ENCODE assay signal across 38 cellular contexts in genomic region chr5:176203086-176203485, GRCh38.
"Had no signal": no experiment of that assay in that cellular context is flagged by ENCODE, and none has a peak within 500 bp of the region (broad histone marks: within the 10 kb centered on the region; RNA-seq: fewer than 3 reads in every experiment).

No MANE protein-coding gene starts in this region.

- H3K4me1 ChIP-seq: adrenal gland, ascending aorta, breast epithelium had no signal

- H3K36me3 ChIP-seq: adrenal gland, ascending aorta, brain microvascular endothelial cell, breast epithelium, cardiac muscle cell had no signal

- H3K4me3 ChIP-seq: adrenal gland, ascending aorta, body of pancreas, breast epithelium, cardiac muscle cell had no signal

- H3K27ac ChIP-seq: adrenal gland, ascending aorta, body of pancreas, brain microvascular endothelial cell, breast epithelium, cardiac muscle cell had no signal

- H3K4me3 Mint-ChIP-seq: activated naive CD4-positive, alpha-beta T cell treated with anti-CD3 and anti-CD28 coated beads for 36 hours; activated naive CD4-positive, alpha-beta T cell treated with anti-CD3 and anti-CD28 coated beads, Interleukin-2, amount 10 ng/mL, durations not matched to agents 7 days and 5 days; activated naive CD4-positive, alpha-beta T cell treated with anti-CD3 and anti-CD28 coated beads, Interleukin-2, amount 50 U/mL, for 24 hours; activated naive CD8-positive, alpha-beta T cell; activated naive CD8-positive, alpha-beta T cell treated with anti-CD3 and anti-CD28 coated beads for 36 hours; activated naive CD8-positive, alpha-beta T cell treated with anti-CD3 and anti-CD28 coated beads, Interleukin-2, amount 10 ng/mL, durations not matched to agents 7 days and 5 days; activated naive CD8-positive, alpha-beta T cell treated with anti-CD3 and anti-CD28 coated beads, Interleukin-2, amount 50 U/mL, for 24 hours; activated T-cell treated with anti-CD3 and anti-CD28 coated beads, Interleukin-2, amount 50 U/mL, for 24 hours; activated T-cell treated with anti-CD3 and anti-CD28 coated beads, Interleukin-2, amount 50 U/mL, for 4 hours; activated T-cell treated with anti-CD3 and anti-CD28 coated beads, Interleukin-2, amount 50 U/mL, for 72 hours; activated T-helper 1 cell treated with anti-CD3 and anti-CD28 coated beads, Interleukin-12 subunit alpha, Interleukin-12 subunit beta, Interleukin-2, Interleukin-4 antibody, amounts not matched to agents 30 ng/mL and 10 ng/mL and 1 ng/mL, durations not matched to agents 14 hours and 24 hours and 36 hours; activated T-helper 17 cell treated with anti-CD3 and anti-CD28 coated beads, Interleukin-2, amount 50 U/mL, for 72 hours; brain; central memory CD8-positive, alpha-beta T cell had no signal

- H3K27ac Mint-ChIP-seq: activated naive CD4-positive, alpha-beta T cell treated with anti-CD3 and anti-CD28 coated beads for 36 hours; activated naive CD4-positive, alpha-beta T cell treated with anti-CD3 and anti-CD28 coated beads, Interleukin-2, amount 10 ng/mL, durations not matched to agents 7 days and 5 days; activated naive CD4-positive, alpha-beta T cell treated with anti-CD3 and anti-CD28 coated beads, Interleukin-2, amount 50 U/mL, for 24 hours; activated naive CD4-positive, alpha-beta T cell treated with anti-CD3 and anti-CD28 coated beads, Interleukin-2, amount 50 U/mL, for 72 hours; activated naive CD8-positive, alpha-beta T cell; activated naive CD8-positive, alpha-beta T cell treated with anti-CD3 and anti-CD28 coated beads for 36 hours; activated naive CD8-positive, alpha-beta T cell treated with anti-CD3 and anti-CD28 coated beads, Interleukin-2, amount 10 ng/mL, durations not matched to agents 7 days and 5 days; activated naive CD8-positive, alpha-beta T cell treated with anti-CD3 and anti-CD28 coated beads, Interleukin-2, amount 50 U/mL, for 24 hours; activated T-cell treated with anti-CD3 and anti-CD28 coated beads, Interleukin-2, amount 50 U/mL, for 24 hours; activated T-cell treated with anti-CD3 and anti-CD28 coated beads, Interleukin-2, amount 50 U/mL, for 72 hours; activated T-helper 1 cell treated with anti-CD3 and anti-CD28 coated beads, Interleukin-12 subunit alpha, Interleukin-12 subunit beta, Interleukin-2, Interleukin-4 antibody, amounts not matched to agents 30 ng/mL and 10 ng/mL and 1 ng/mL, durations not matched to agents 14 hours and 24 hours and 36 hours; activated T-helper 17 cell treated with anti-CD3 and anti-CD28 coated beads, Interleukin-2, amount 50 U/mL, for 72 hours; activated T-helper 2 cell treated with anti-CD3 and anti-CD28 coated beads, Interferon-gamma antibody, Interleukin-2, Interleukin-4, amounts not matched to agents 10 μg/mL and 5 μg/mL and 100 μg/mL, durations not matched to agents 14 hours and 24 hours and 36 hours; brain had no signal

- ATAC-seq: activated naive CD4-positive, alpha-beta T cell treated with anti-CD3 and anti-CD28 coated beads, Interleukin-2, amount 50 U/mL, for 72 hours; activated naive CD8-positive, alpha-beta T cell treated with anti-CD3 and anti-CD28 coated beads, Interleukin-2, amount 50 U/mL, for 24 hours; activated T-cell treated with anti-CD3 and anti-CD28 coated beads, Interleukin-2, amount 50 U/mL, for 4 hours; activated T-cell treated with anti-CD3 and anti-CD28 coated beads, Interleukin-2, amount 50 U/mL, for 72 hours; activated T-helper 17 cell treated with anti-CD3 and anti-CD28 coated beads, Interleukin-2, amount 50 U/mL, for 72 hours; body of pancreas had no signal

- H3K27me3 ChIP-seq: ascending aorta, body of pancreas had no signal

- H3K9me3 ChIP-seq: adrenal gland, ascending aorta, body of pancreas, breast epithelium had no signal

- DNase-seq: activated effector memory CD4-positive, alpha-beta T cell treated with anti-CD3 and anti-CD28 coated beads, Interleukin-2, amount 50 U/mL, for 16 hours; activated effector memory CD4-positive, alpha-beta T cell treated with Interleukin-2 at 50 U/mL for 16 hours; activated gamma-delta T cell; activated gamma-delta T cell treated with Interleukin-2 at 50 U/mL for 16 hours; activated naive CD4-positive, alpha-beta T cell; activated naive CD4-positive, alpha-beta T cell treated with anti-CD3 and anti-CD28 coated beads for 36 hours; activated naive CD4-positive, alpha-beta T cell treated with anti-CD3 and anti-CD28 coated beads, Interleukin-2, amount 10 ng/mL, durations not matched to agents 7 days and 5 days; activated naive CD4-positive, alpha-beta T cell treated with anti-CD3 and anti-CD28 coated beads, Interleukin-2, amount 50 U/mL, for 16 hours; activated naive CD4-positive, alpha-beta T cell treated with Interleukin-2 at 50 U/mL for 16 hours; activated naive CD8-positive, alpha-beta T cell treated with anti-CD3 and anti-CD28 coated beads for 36 hours; activated naive CD8-positive, alpha-beta T cell treated with anti-CD3 and anti-CD28 coated beads, Interleukin-2, amount 10 ng/mL, durations not matched to agents 7 days and 5 days; activated naive CD8-positive, alpha-beta T cell treated with anti-CD3 and anti-CD28 coated beads, Interleukin-2, amount 50 U/mL, for 24 hours; activated T-cell treated with anti-CD3 and anti-CD28 coated beads, Interleukin-2, amount 50 U/mL, for 1 hour; activated T-cell treated with anti-CD3 and anti-CD28 coated beads, Interleukin-2, amount 50 U/mL, for 24 hours; activated T-cell treated with anti-CD3 and anti-CD28 coated beads, Interleukin-2, amount 50 U/mL, for 4 hours; activated T-cell treated with anti-CD3 and anti-CD28 coated beads, Interleukin-2, amount 50 U/mL, for 48 hours; activated T-cell treated with anti-CD3 and anti-CD28 coated beads, Interleukin-2, amount 50 U/mL, for 72 hours; adrenal gland; amniotic stem cell; amygdala; anterior cingulate cortex; aorta; body of pancreas; brain microvascular endothelial cell; caudate nucleus; central memory CD4-positive, alpha-beta T cell; cerebellar nuclear complex had no signal

- H3K9me3 Mint-ChIP-seq: activated naive CD4-positive, alpha-beta T cell treated with anti-CD3 and anti-CD28 coated beads for 36 hours; activated naive CD4-positive, alpha-beta T cell treated with anti-CD3 and anti-CD28 coated beads, Interleukin-2, amount 10 ng/mL, durations not matched to agents 7 days and 5 days; activated naive CD4-positive, alpha-beta T cell treated with anti-CD3 and anti-CD28 coated beads, Interleukin-2, amount 50 U/mL, for 24 hours; activated naive CD4-positive, alpha-beta T cell treated with anti-CD3 and anti-CD28 coated beads, Interleukin-2, amount 50 U/mL, for 72 hours; activated naive CD8-positive, alpha-beta T cell treated with anti-CD3 and anti-CD28 coated beads for 36 hours; activated naive CD8-positive, alpha-beta T cell treated with anti-CD3 and anti-CD28 coated beads, Interleukin-2, amount 10 ng/mL, durations not matched to agents 7 days and 5 days; activated naive CD8-positive, alpha-beta T cell treated with anti-CD3 and anti-CD28 coated beads, Interleukin-2, amount 50 U/mL, for 24 hours; activated T-cell treated with anti-CD3 and anti-CD28 coated beads, Interleukin-2, amount 50 U/mL, for 24 hours; activated T-cell treated with anti-CD3 and anti-CD28 coated beads, Interleukin-2, amount 50 U/mL, for 4 hours; activated T-cell treated with anti-CD3 and anti-CD28 coated beads, Interleukin-2, amount 50 U/mL, for 72 hours; activated T-helper 1 cell treated with anti-CD3 and anti-CD28 coated beads, Interleukin-12 subunit alpha, Interleukin-12 subunit beta, Interleukin-2, Interleukin-4 antibody, amounts not matched to agents 30 ng/mL and 10 ng/mL and 1 ng/mL, durations not matched to agents 14 hours and 24 hours and 36 hours; activated T-helper 17 cell treated with anti-CD3 and anti-CD28 coated beads, Interleukin-2, amount 50 U/mL, for 72 hours; activated T-helper 2 cell treated with anti-CD3 and anti-CD28 coated beads, Interferon-gamma antibody, Interleukin-2, Interleukin-4, amounts not matched to agents 10 μg/mL and 5 μg/mL and 100 μg/mL, durations not matched to agents 14 hours and 24 hours and 36 hours; brain; central memory CD8-positive, alpha-beta T cell had no signal

- H3K4me1 Mint-ChIP-seq: activated naive CD4-positive, alpha-beta T cell treated with anti-CD3 and anti-CD28 coated beads, Interleukin-2, amount 50 U/mL, for 24 hours; activated naive CD8-positive, alpha-beta T cell treated with anti-CD3 and anti-CD28 coated beads for 36 hours; activated naive CD8-positive, alpha-beta T cell treated with anti-CD3 and anti-CD28 coated beads, Interleukin-2, amount 10 ng/mL, durations not matched to agents 7 days and 5 days; activated T-helper 17 cell treated with anti-CD3 and anti-CD28 coated beads, Interleukin-2, amount 50 U/mL, for 72 hours; brain; central memory CD8-positive, alpha-beta T cell had no signal

- H3K36me3 Mint-ChIP-seq: activated naive CD4-positive, alpha-beta T cell treated with anti-CD3 and anti-CD28 coated beads, Interleukin-2, amount 10 ng/mL, durations not matched to agents 7 days and 5 days; activated naive CD4-positive, alpha-beta T cell treated with anti-CD3 and anti-CD28 coated beads, Interleukin-2, amount 50 U/mL, for 24 hours; activated naive CD4-positive, alpha-beta T cell treated with anti-CD3 and anti-CD28 coated beads, Interleukin-2, amount 50 U/mL, for 72 hours; activated naive CD8-positive, alpha-beta T cell; activated naive CD8-positive, alpha-beta T cell treated with anti-CD3 and anti-CD28 coated beads for 36 hours; activated naive CD8-positive, alpha-beta T cell treated with anti-CD3 and anti-CD28 coated beads, Interleukin-2, amount 10 ng/mL, durations not matched to agents 7 days and 5 days; brain had no signal
